In the genomic region with DNA sequence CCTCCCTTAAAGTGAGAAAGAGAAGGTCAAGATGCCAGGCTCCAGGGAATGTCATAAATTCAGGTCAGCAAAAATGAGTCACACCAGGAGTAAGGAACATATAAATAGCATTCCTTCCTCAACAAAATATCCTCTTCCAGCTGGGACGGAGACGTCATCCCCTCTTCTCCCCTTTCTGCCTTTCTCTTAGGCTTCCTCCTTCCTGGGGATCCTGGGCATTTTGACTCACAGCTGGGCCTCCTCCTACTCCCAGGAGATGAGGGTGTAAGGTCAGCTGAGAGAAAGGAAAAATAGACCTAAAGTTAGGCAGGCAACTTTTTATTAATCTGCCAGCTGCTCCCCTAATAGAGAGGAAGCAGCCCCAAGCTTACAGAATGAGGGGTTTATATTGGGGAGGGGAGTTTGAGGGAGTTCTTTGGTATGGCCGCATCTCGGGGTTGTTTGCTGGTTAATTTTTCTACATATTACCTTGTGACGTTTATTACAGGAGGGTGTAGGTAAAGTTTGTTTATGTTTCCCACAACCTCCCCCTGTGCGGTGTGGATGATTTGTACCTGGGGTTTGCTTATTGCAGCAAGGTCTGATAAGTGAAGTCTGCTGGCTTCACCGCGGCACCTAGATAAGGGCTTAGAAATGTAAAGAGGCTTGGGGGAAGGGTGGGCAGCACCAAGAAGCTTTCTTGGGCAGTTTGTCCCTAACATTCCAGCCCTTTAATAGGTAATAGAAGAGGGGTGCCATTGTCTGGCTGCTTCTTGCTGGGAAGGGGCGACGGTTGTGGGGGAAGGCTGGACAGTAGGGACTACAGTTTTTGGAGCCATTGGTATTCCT, we compare ENCODE assay signal across 1 cellular context.
A peak's percentile ranks its signal among the peaks of the same experiment; 100 is the strongest.
TF ChIP-seq lines count a peak whose summit lies in the region.

No MANE protein-coding gene starts in this region.

TF ChIP-seq in HepG2, 621 proteins besides CTCF, POLR2A, EP300 and RAD21 (continued from another document and continues in another):
- TF ChIP-seq TRIM22 (IDR thresholded peaks at IDR 0.05) (no peak), SPEN (CRISPR knock-in tag; IDR thresholded peaks at IDR 0.05; ENCODE audit: low read depth) (peak; percentile 45), JDP2 (CRISPR knock-in tag; IDR thresholded peaks at IDR 0.05; ENCODE audit: borderline replicate concordance) (no peak), ATF7-NPFF (CRISPR knock-in tag; IDR thresholded peaks at IDR 0.05; ENCODE audit: low read depth) (0 out of 2 replicates have a peak, but pooled peaks have one; percentile 46), ZNF598 (CRISPR knock-in tag; IDR thresholded peaks at IDR 0.05; ENCODE audit: borderline replicate concordance) (0 out of 2 replicates have a peak, but pooled peaks have one; percentile 42), KLF9 (CRISPR knock-in tag; IDR thresholded peaks at IDR 0.05; ENCODE audit: low read depth) (no peak), GTF3A (CRISPR knock-in tag; conservative IDR thresholded peaks at IDR 0.05) (no peak), CC2D1A (CRISPR knock-in tag; IDR thresholded peaks at IDR 0.05) (no peak), ZFP90 (CRISPR knock-in tag; IDR thresholded peaks at IDR 0.05; ENCODE audit: borderline replicate concordance) (no peak), NFKBIZ (CRISPR knock-in tag; IDR thresholded peaks at IDR 0.05) (no peak), SMARCC2 (IDR thresholded peaks at IDR 0.05) (no peak), FOXM1 (CRISPR knock-in tag; IDR thresholded peaks at IDR 0.05) (no peak), MED8 (CRISPR knock-in tag; IDR thresholded peaks at IDR 0.05; ENCODE audit: insufficient replicate concordance) (no peak), ZSCAN25 (CRISPR knock-in tag; IDR thresholded peaks at IDR 0.05) (no peak; the same call in 1 of the 2 replicates), LCORL (IDR thresholded peaks at IDR 0.05) (no peak), LCORL (CRISPR knock-in tag; IDR thresholded peaks at IDR 0.05) (peak; percentile 25; the same call in 1 of the 2 replicates), GTF2F1 (IDR thresholded peaks at IDR 0.05; ENCODE audit: low read length) (no peak), GABPA (IDR thresholded peaks at IDR 0.05; ENCODE audit: low read depth, low read length) (no peak), GABPA (CRISPR knock-in tag; IDR thresholded peaks at IDR 0.05; ENCODE audit: low read depth) (no peak), XBP1 (CRISPR knock-in tag; IDR thresholded peaks at IDR 0.05) (no peak), FOXC1 (CRISPR knock-in tag; IDR thresholded peaks at IDR 0.05; ENCODE audit: borderline replicate concordance) (0 out of 2 replicates have a peak, but pooled peaks have one; percentile 46), ADNP (CRISPR knock-in tag; IDR thresholded peaks at IDR 0.05) (no peak), ZNF678 (CRISPR knock-in tag; IDR thresholded peaks at IDR 0.05) (no peak), PRMT3 (CRISPR knock-in tag; IDR thresholded peaks at IDR 0.05; ENCODE audit: borderline replicate concordance, low read depth) (0 out of 2 replicates have a peak, but pooled peaks have one; percentile 17), ZSCAN29 (CRISPR knock-in tag; conservative IDR thresholded peaks at IDR 0.05) (0 out of 2 replicates have a peak, but pooled peaks have one; percentile 43), ZBTB34 (CRISPR knock-in tag; IDR thresholded peaks at IDR 0.05) (0 out of 2 replicates have a peak, but pooled peaks have one; percentile 60), AFF4 (CRISPR knock-in tag; IDR thresholded peaks at IDR 0.05) (no peak), RNF2 (conservative IDR thresholded peaks at IDR 0.05; ENCODE audit: low read depth) (no peak), MAFF (IDR thresholded peaks at IDR 0.05; ENCODE audit: low read depth, low read length) (no peak), STAG1 (CRISPR knock-in tag; IDR thresholded peaks at IDR 0.05) (no peak), ZBTB21 (CRISPR knock-in tag; IDR thresholded peaks at IDR 0.05) (no peak), ZMAT3 (CRISPR knock-in tag; conservative IDR thresholded peaks at IDR 0.05) (no peak), PHF5A (CRISPR knock-in tag; IDR thresholded peaks at IDR 0.05; ENCODE audit: low read depth, unreplicated experiment) (no peak), CEBPG (CRISPR knock-in tag; IDR thresholded peaks at IDR 0.05) (peak; percentile 64; the same call in 1 of the 2 replicates), HMGA1 (CRISPR knock-in tag; conservative IDR thresholded peaks at IDR 0.05) (no peak), MAZ (IDR thresholded peaks at IDR 0.05; ENCODE audit: borderline replicate concordance, low read depth, low read length) (no peak), MAZ (CRISPR knock-in tag; IDR thresholded peaks at IDR 0.05; ENCODE audit: low read depth) (0 out of 2 replicates have a peak, but pooled peaks have one; percentile 2), THAP7 (CRISPR knock-in tag; IDR thresholded peaks at IDR 0.05) (no peak), RAD51 (IDR thresholded peaks at IDR 0.05; ENCODE audit: borderline replicate concordance) (no peak), KDM1A (CRISPR knock-in tag; IDR thresholded peaks at IDR 0.05) (no peak), NCOA1 (CRISPR knock-in tag; IDR thresholded peaks at IDR 0.05) (no peak), IKZF4 (CRISPR knock-in tag; IDR thresholded peaks at IDR 0.05; ENCODE audit: borderline replicate concordance, low read depth, not compliant biosample characterization) (no peak), HOMEZ (CRISPR knock-in tag; IDR thresholded peaks at IDR 0.05; ENCODE audit: low read depth) (no peak), ZNF430 (CRISPR knock-in tag; IDR thresholded peaks at IDR 0.05) (peak; percentile 23; the same call in 1 of the 2 replicates), MAFK (conservative IDR thresholded peaks at IDR 0.05 in 1 of 2, IDR thresholded peaks at IDR 0.05 in 1 of 2; ENCODE audit: low read length in 2 of 2) (peak; percentile 30 to 41; a peak in 2 of 4 replicates), FOXO1 (CRISPR knock-in tag; IDR thresholded peaks at IDR 0.05) (peak; percentile 39; the same call in 1 of the 2 replicates), FOSL2 (CRISPR knock-in tag; IDR thresholded peaks at IDR 0.05) (no peak), FOXA3 (CRISPR knock-in tag; IDR thresholded peaks at IDR 0.05) (0 out of 2 replicates have a peak, but pooled peaks have one; percentile 25), ZFYVE20 (CRISPR knock-in tag; IDR thresholded peaks at IDR 0.05; ENCODE audit: borderline replicate concordance, low read depth) (no peak), ZNF362 (CRISPR knock-in tag; IDR thresholded peaks at IDR 0.05; ENCODE audit: borderline replicate concordance) (no peak), ISL2 (CRISPR knock-in tag; IDR thresholded peaks at IDR 0.05) (0 out of 2 replicates have a peak, but pooled peaks have one; percentile 41)
- TF ChIP-seq, protein P1, sequence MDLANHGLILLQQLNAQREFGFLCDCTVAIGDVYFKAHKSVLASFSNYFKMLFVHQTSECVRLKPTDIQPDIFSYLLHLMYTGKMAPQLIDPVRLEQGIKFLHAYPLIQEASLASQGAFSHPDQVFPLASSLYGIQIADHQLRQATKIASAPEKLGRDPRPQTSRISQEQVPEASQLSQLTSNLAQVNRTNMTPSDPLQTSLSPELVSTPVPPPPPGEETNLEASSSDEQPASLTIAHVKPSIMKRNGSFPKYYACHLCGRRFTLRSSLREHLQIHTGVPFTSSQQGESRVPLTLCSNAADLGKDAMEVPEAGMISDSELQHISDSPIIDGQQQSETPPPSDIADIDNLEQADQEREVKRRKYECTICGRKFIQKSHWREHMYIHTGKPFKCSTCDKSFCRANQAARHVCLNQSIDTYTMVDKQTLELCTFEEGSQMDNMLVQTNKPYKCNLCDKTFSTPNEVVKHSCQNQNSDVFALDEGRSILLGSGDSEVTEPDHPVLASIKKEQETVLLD (CRISPR knock-in tag; IDR thresholded peaks at IDR 0.05; ENCODE audit: low read depth): no peak
- TF ChIP-seq, protein P2, sequence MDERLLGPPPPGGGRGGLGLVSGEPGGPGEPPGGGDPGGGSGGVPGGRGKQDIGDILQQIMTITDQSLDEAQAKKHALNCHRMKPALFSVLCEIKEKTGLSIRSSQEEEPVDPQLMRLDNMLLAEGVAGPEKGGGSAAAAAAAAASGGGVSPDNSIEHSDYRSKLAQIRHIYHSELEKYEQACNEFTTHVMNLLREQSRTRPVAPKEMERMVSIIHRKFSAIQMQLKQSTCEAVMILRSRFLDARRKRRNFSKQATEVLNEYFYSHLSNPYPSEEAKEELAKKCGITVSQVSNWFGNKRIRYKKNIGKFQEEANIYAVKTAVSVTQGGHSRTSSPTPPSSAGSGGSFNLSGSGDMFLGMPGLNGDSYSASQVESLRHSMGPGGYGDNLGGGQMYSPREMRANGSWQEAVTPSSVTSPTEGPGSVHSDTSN (CRISPR knock-in tag; IDR thresholded peaks at IDR 0.05): no peak
- TF ChIP-seq, protein P3, sequence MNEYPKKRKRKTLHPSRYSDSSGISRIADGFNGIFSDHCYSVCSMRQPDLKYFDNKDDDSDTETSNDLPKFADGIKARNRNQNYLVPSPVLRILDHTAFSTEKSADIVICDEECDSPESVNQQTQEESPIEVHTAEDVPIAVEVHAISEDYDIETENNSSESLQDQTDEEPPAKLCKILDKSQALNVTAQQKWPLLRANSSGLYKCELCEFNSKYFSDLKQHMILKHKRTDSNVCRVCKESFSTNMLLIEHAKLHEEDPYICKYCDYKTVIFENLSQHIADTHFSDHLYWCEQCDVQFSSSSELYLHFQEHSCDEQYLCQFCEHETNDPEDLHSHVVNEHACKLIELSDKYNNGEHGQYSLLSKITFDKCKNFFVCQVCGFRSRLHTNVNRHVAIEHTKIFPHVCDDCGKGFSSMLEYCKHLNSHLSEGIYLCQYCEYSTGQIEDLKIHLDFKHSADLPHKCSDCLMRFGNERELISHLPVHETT (CRISPR knock-in tag; conservative IDR thresholded peaks at IDR 0.05): no peak
